Comparison of ENCODE assay signal across 8 cellular contexts in the genomic region with DNA sequence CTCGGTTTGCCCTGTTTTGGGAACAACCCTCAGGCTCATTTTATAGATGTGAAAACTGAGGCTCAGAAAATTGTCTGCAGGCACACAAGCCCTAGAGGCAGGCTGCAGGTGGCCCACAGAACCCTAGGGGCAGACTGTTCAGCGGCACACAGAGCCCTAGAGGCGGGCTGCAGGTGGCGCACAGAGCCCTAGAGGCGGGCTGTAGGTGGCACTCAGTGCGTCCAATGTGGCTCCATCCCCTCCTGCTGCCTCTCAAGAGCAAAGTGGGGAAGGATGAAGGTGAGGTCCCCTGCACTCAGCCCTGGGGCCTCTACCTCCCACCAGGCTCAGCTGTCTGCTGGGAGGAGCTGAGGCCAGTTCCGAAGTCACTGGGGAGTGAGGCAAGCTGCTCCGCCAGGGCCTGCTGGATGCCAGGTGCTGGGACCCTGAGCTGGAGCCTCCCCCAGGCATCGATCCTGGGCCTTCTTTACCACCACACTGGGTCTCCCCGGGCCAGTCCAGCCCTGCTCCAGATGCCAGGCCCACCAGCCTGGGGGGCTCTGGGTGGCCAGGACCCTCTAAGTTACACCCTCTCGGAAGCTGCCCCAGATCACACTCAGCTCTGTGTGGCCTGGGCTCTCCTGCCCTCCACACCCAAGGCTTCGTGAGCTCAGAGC. TPM values are rescaled to one million over a fixed set of nuclear protein-coding genes. Genes with fewer than 3 reads are reported as not detected.
DNase-seq lines count a peak whose midpoint lies in the region; ATAC-seq and TF ChIP-seq lines count a peak whose summit lies in the region.
"Had no signal": no experiment of that assay in that cellular context is flagged by ENCODE, and none has a peak within 500 bp of the region (broad histone marks: within the 10 kb centered on the region; RNA-seq: fewer than 3 reads in every experiment).

No MANE protein-coding gene starts in this region.

- H3K4me2 ChIP-seq in HCT116 (ENCODE audit: low read length) (no peak overlapping the region), OCI-LY1 (ENCODE audit: low read length) (peak overlapping the region; percentile 23; the same call in 1 of the 2 replicates)

- H3K79me2 ChIP-seq in HCT116 (ENCODE audit: insufficient read depth, low read length) (no peaks in the 10 kb centered on the region), OCI-LY1 (ENCODE audit: insufficient read depth, low read length) (no peaks in the 10 kb centered on the region)

- H3K36me3 Mint-ChIP-seq in activated naive CD4-positive, alpha-beta T cell treated with anti-CD3 and anti-CD28 coated beads, Interleukin-2, amount 50 U/mL, for 72 hours: no peaks in the 10 kb centered on the region

- TF ChIP-seq POLR2A in HCT116 (IDR thresholded peaks at IDR 0.05; ENCODE audit: borderline replicate concordance, extremely low read depth, insufficient read depth, insufficient read length) (no peak), suprapubic skin (IDR thresholded peaks at IDR 0.05) (no peak)

- H3K4me3 ChIP-seq in HCT116 (replicated peaks in 1 of 2; ENCODE audit: low read depth in 1 of 2, low read length in 2 of 2): no peak overlapping the region
- H3K4me3 ChIP-seq in OCI-LY1 (ENCODE audit: low read depth, low read length, poor library complexity, severe bottlenecking): no peak overlapping the region
- H3K4me3 ChIP-seq in retinal pigment epithelial cell (ENCODE audit: low read length): no peak overlapping the region
- no peak overlapping the region for H3K4me3 ChIP-seq in suprapubic skin

- H3K27ac Mint-ChIP-seq in activated naive CD4-positive, alpha-beta T cell treated with anti-CD3 and anti-CD28 coated beads, Interleukin-2, amount 50 U/mL, for 72 hours: no peak overlapping the region

- intact Hi-C loops in HCT116 (cut with micrococcal nuclease): loop anchor here (10.0 kb wide), 1 partner anchor 157 kb away; no protein-coding TSS in a partner anchor

- H3K9me2 ChIP-seq in HCT116 (ENCODE audit: insufficient read depth) (no peaks in the 10 kb centered on the region), OCI-LY1 (ENCODE audit: low read depth, low read length) (no peaks in the 10 kb centered on the region)

- ATAC-seq in HCT116: peak; percentile 99
- peak; percentile 57 to 93 for ATAC-seq in activated naive CD4-positive, alpha-beta T cell treated with anti-CD3 and anti-CD28 coated beads, Interleukin-2, amount 50 U/mL, for 72 hours

- 62% methylated on average over 12 of the region's 12 CpGs for WGBS in suprapubic skin

- TF ChIP-seq EP300 in suprapubic skin (IDR thresholded peaks at IDR 0.05): no peak

- H3K9me3 ChIP-seq in HCT116 (ENCODE audit: control insufficient read depth in 1 of 2, insufficient read depth in 1 of 2, low read depth in 1 of 2, low read length in 2 of 2) (no peaks in the 10 kb centered on the region; a peak in 1 of 4 replicates), OCI-LY1 (ENCODE audit: low read length) (peaks cover 3% of the 10 kb centered on the region; the same call in 1 of the 2 replicates), suprapubic skin (no peaks in the 10 kb centered on the region)

- no peaks in the 10 kb centered on the region for H4K20me1 ChIP-seq in HCT116 (ENCODE audit: insufficient read depth)
- H4K20me1 ChIP-seq in OCI-LY1 (ENCODE audit: insufficient read depth, low read length): no peaks in the 10 kb centered on the region

- H3F3A ChIP-seq in OCI-LY1 (ENCODE audit: insufficient read depth, low read length): no peaks in the 10 kb centered on the region

- no peak overlapping the region for H3K27ac ChIP-seq in HCT116 (ENCODE audit: low read depth, low read length)
- H3K27ac ChIP-seq in OCI-LY1 (ENCODE audit: low read depth, low read length, poor library complexity, severe bottlenecking): peak overlapping the region; percentile 87
- H3K27ac ChIP-seq in suprapubic skin: no peak overlapping the region

- POLR2A ChIA-PET in HCT116 (lab: Charles Lee): no interaction called here

- BruUV-seq in HCT116 (replicated peaks; lab: Mats Ljungman, UMichigan): no TSS peak

- H2AFZ ChIP-seq in HCT116 (ENCODE audit: low read depth, low read length, poor library complexity, severe bottlenecking): no peak overlapping the region
- H2AFZ ChIP-seq in OCI-LY1 (ENCODE audit: low read length): no peak overlapping the region

- RAD21 ChIA-PET in HCT116 (lab: Charles Lee; ENCODE audit: low non-redundant PET in 1 of 2, low total read pairs in 2 of 2, uncharacterized antibody in 2 of 2, unreplicated experiment in 2 of 2): no interaction called here

- peak; percentile 70 for TF ChIP-seq RAD21 in HCT116 (IDR thresholded peaks at IDR 0.05; ENCODE audit: low read depth)

- DNase-seq in HCT116 (ENCODE audit: low read depth, low spot score) (peak; percentile 59), retinal pigment epithelial cell (ENCODE audit: low read depth) (no peak), NCI-H2081 (lab: John Stamatoyannopoulos, UW) (no peak), suprapubic skin (ENCODE audit: low spot score in 2 of 2) (no peak)
- peak in 1 of 2 donors; percentile 58 for DNase-seq in activated naive CD4-positive, alpha-beta T cell treated with anti-CD3 and anti-CD28 coated beads, Interleukin-2, amount 50 U/mL, for 72 hours (ENCODE audit: low spot score in 2 of 2)

- no peaks in the 10 kb centered on the region for H3K27me3 ChIP-seq in HCT116 (ENCODE audit: insufficient read depth, low read length)
- no peaks in the 10 kb centered on the region; the same call in 1 of the 2 replicates for H3K27me3 ChIP-seq in OCI-LY1 (ENCODE audit: insufficient read depth, low read length)
- peaks cover 20% of the 10 kb centered on the region for H3K27me3 ChIP-seq in suprapubic skin

- H3K36me3 ChIP-seq in HCT116 (ENCODE audit: control insufficient read depth in 1 of 2, insufficient read depth in 2 of 2, low read length in 2 of 2) (no peaks in the 10 kb centered on the region), OCI-LY1 (ENCODE audit: insufficient read depth, low read length) (no peaks in the 10 kb centered on the region; the same call in 1 of the 2 replicates), suprapubic skin (no peaks in the 10 kb centered on the region)

- H3K9me3 Mint-ChIP-seq in activated naive CD4-positive, alpha-beta T cell treated with anti-CD3 and anti-CD28 coated beads, Interleukin-2, amount 50 U/mL, for 72 hours: no peaks in the 10 kb centered on the region

- CTCF ChIA-PET in HCT116 (lab: Charles Lee): interaction anchor here (0.8 to 2.0 kb wide), 2 partner anchors 11 to 34 kb away, joined by 3 to 10 read pairs; no protein-coding TSS in a partner anchor

- H3K9ac ChIP-seq in HCT116 (ENCODE audit: low read length) (no peak overlapping the region), OCI-LY1 (ENCODE audit: low read length) (peak overlapping the region; percentile 6; the same call in 1 of the 2 replicates)

- peak; percentile 91 for TF ChIP-seq CTCF in GM12872 (IDR thresholded peaks at IDR 0.05; ENCODE audit: insufficient read depth, low read depth, low read length)
- peak; percentile 73 to 93 (median 84) for TF ChIP-seq CTCF in HCT116 (IDR thresholded peaks at IDR 0.05 in 2 of 3, conservative IDR thresholded peaks at IDR 0.05 in 1 of 3; ENCODE audit: borderline replicate concordance in 1 of 3, insufficient read depth in 1 of 3, low read depth in 2 of 3, low read length in 2 of 3)
- TF ChIP-seq CTCF in OCI-LY1 (IDR thresholded peaks at IDR 0.05; ENCODE audit: low read length): peak; percentile 87
- peak; percentile 29 for TF ChIP-seq CTCF in retinal pigment epithelial cell (conservative IDR thresholded peaks at IDR 0.05; ENCODE audit: low read depth, low read length)
- TF ChIP-seq CTCF in suprapubic skin (IDR thresholded peaks at IDR 0.05): no peak

- H3K4me1 ChIP-seq in HCT116 (ENCODE audit: control insufficient read depth in 1 of 2, insufficient read depth in 2 of 2, low read length in 2 of 2) (peaks cover 2 to 17% of the 10 kb centered on the region in 2 experiments; a peak in 3 of 4 replicates), OCI-LY1 (ENCODE audit: insufficient read depth, low read length, severe bottlenecking) (peaks cover 52% of the 10 kb centered on the region), suprapubic skin (no peaks in the 10 kb centered on the region)

TF ChIP-seq in HCT116, 20 proteins besides CTCF, POLR2A, EP300 and RAD21:
- TF ChIP-seq POLR2AphosphoS5 (IDR thresholded peaks at IDR 0.05; ENCODE audit: low read depth, low read length) (no peak), EZH2phosphoT487 (IDR thresholded peaks at IDR 0.05; ENCODE audit: borderline replicate concordance) (no peak), JUND (IDR thresholded peaks at IDR 0.05) (no peak), ATF3 (IDR thresholded peaks at IDR 0.05) (no peak)

RNA-seq across cellular contexts. Expression of gene ACY3, which starts 2.3 kb away (rescaled TPM):
- 0.30 TPM for total RNA-seq in HCT116 (2021; ENCODE audit: unreplicated experiment)
- polyA plus RNA-seq in HCT116 (2012): 0.15 and 0.16 TPM in 2 replicates
- total RNA-seq in activated naive CD4-positive, alpha-beta T cell treated with anti-CD3 and anti-CD28 coated beads, Interleukin-2, amount 50 U/mL, for 72 hours: under 1 TPM in 1 of 2 donors, not detected in 1; 0.18 TPM
- not detected for total RNA-seq in suprapubic skin

RNA-seq across cellular contexts. Expression of gene TBX10, which starts 8.7 kb away (rescaled TPM):
- total RNA-seq in HCT116 (2021; ENCODE audit: unreplicated experiment): not detected
- not detected in 2 replicates for polyA plus RNA-seq in HCT116 (2012)
- total RNA-seq in activated naive CD4-positive, alpha-beta T cell treated with anti-CD3 and anti-CD28 coated beads, Interleukin-2, amount 50 U/mL, for 72 hours: not detected
- not detected for total RNA-seq in suprapubic skin
- total RNA-seq: liver had no signal

RNA-seq across cellular contexts. Expression of gene NUDT8, which starts 18.5 kb away (rescaled TPM):
- total RNA-seq in HCT116 (2021; ENCODE audit: unreplicated experiment): 18.7 TPM
- 18.5 and 19.0 TPM in 2 replicates for polyA plus RNA-seq in HCT116 (2012)
- 10 to 100 TPM; 27.6 to 37.3 TPM for total RNA-seq in activated naive CD4-positive, alpha-beta T cell treated with anti-CD3 and anti-CD28 coated beads, Interleukin-2, amount 50 U/mL, for 72 hours
- 10 to 100 TPM; 33.9 to 48.8 (median 46.3) TPM for total RNA-seq in suprapubic skin

RNA-seq across cellular contexts. Expression of gene ALDH3B2, which starts 26.2 kb away (rescaled TPM):
- total RNA-seq in HCT116 (2021; ENCODE audit: unreplicated experiment) (not detected), suprapubic skin (100 to 1,000 TPM in 2 of 4 donors, 10 to 100 TPM in 2; 90.0 to 176 (median 105) TPM)
- 0.09 and 0.18 TPM in 2 replicates for polyA plus RNA-seq in HCT116 (2012)
- not detected for total RNA-seq in activated naive CD4-positive, alpha-beta T cell treated with anti-CD3 and anti-CD28 coated beads, Interleukin-2, amount 50 U/mL, for 72 hours
- total RNA-seq: liver had no signal
- polyA plus RNA-seq: liver had no signal

RNA-seq across cellular contexts. Expression of gene NDUFV1, which starts 41.5 kb away (rescaled TPM):
- total RNA-seq in HCT116 (2021; ENCODE audit: unreplicated experiment) (242 TPM), suprapubic skin (100 to 1,000 TPM; 200 to 361 (median 275) TPM)
- polyA plus RNA-seq in HCT116 (2012): 232 and 287 TPM in 2 replicates
- total RNA-seq in activated naive CD4-positive, alpha-beta T cell treated with anti-CD3 and anti-CD28 coated beads, Interleukin-2, amount 50 U/mL, for 72 hours: 100 to 1,000 TPM; 237 to 286 TPM

Comparison
In these comparisons a context has a peak if more than half of its experiments do, and no peak if none do; other contexts are left out.
1. CTCF ChIP-seq: peak in GM12872 (single experiment), HCT116 (3 of 3), OCI-LY1 (single experiment) and retinal pigment epithelial cell (single experiment); none in suprapubic skin (0 of 2).